ENCODE assay signal across 15 cellular contexts in genomic region chr2:133986076-133986837, GRCh38.
A peak's percentile ranks its signal among the peaks of the same experiment; 100 is the strongest.
DNase-seq lines count a peak whose midpoint lies in the region; ATAC-seq, FAIRE-seq and TF ChIP-seq lines count a peak whose summit lies in the region.
"Had no signal": no experiment of that assay in that cellular context is flagged by ENCODE, and none has a peak within 500 bp of the region (broad histone marks: within the 10 kb centered on the region; RNA-seq: fewer than 3 reads in every experiment).

No MANE protein-coding gene starts in this region.

- H3K9ac ChIP-seq in keratinocyte (ENCODE audit: control insufficient read depth, extremely low read depth, insufficient read depth, low read length), result no peak overlapping the region

- H3K9me3 ChIP-seq in keratinocyte (ENCODE audit: control insufficient read depth, low read depth, low read length) (no peaks in the 10 kb centered on the region), PC-9 (ENCODE audit: insufficient read depth, low read depth) (no peaks in the 10 kb centered on the region), mucosa of descending colon (no peaks in the 10 kb centered on the region)

- DNase-seq in AG08396 (ENCODE audit: low spot score) (peak; percentile 73), M059J (ENCODE audit: low read depth) (peak; percentile 59), dedifferentiated amniotic fluid mesenchymal stem cell (ENCODE audit: extremely low spot score) (peak; percentile 62), keratinocyte (ENCODE audit: low read depth, low spot score) (no peak), PC-9 (no peak), mucosa of descending colon (no peak)
- DNase-seq: activated CD8-positive, alpha-beta memory T cell treated with anti-CD3 and anti-CD28 coated beads, Interleukin-2, amount 50 U/mL, for 4 hours; activated naive CD8-positive, alpha-beta T cell treated with anti-CD3 and anti-CD28 coated beads, Interleukin-2, amount 10 ng/mL, durations not matched to agents 7 days and 5 days; DMS79; NCI-H446; stimulated activated naive B cell treated with anti-CD40 and anti-IgM and Interleukin-4, amounts not matched to agents 10 μg/mL and 1 μg/mL and 100 μg/mL, for 72 hours had no signal

- no peak for ATAC-seq in HG03196 (IDR thresholded peaks at IDR 0.05; ENCODE audit: unreplicated experiment)
- no peak for ATAC-seq in mucosa of descending colon
- ATAC-seq in HG02981 (IDR thresholded peaks at IDR 0.05; ENCODE audit: unreplicated experiment), result no peak
- ATAC-seq: stimulated activated naive B cell treated with anti-CD40 and anti-IgM and Interleukin-4, amounts not matched to agents 10 μg/mL and 1 μg/mL and 100 μg/mL, for 72 hours had no signal

- CTCF ChIA-PET in PC-9 (lab: Charles Lee), result no interaction called here

- TF ChIP-seq CTCF in keratinocyte (optimal IDR thresholded peaks at IDR 0.05 in 1 of 3, IDR thresholded peaks at IDR 0.05 in 1 of 3, conservative IDR thresholded peaks at IDR 0.05 in 1 of 3; ENCODE audit: extremely low read depth in 1 of 3, insufficient read depth in 2 of 3, low read length in 3 of 3) (no peak), PC-9 (conservative IDR thresholded peaks at IDR 0.05) (no peak), mucosa of descending colon (IDR thresholded peaks at IDR 0.05) (no peak)

- H3K79me2 ChIP-seq in keratinocyte (ENCODE audit: control insufficient read depth, insufficient read depth, low read length), result no peaks in the 10 kb centered on the region
- no peaks in the 10 kb centered on the region for H3K79me2 ChIP-seq in PC-9 (ENCODE audit: low read depth)

- H3K4me1 ChIP-seq in keratinocyte (ENCODE audit: control insufficient read depth, extremely low read depth, insufficient read depth, low read length) (peaks cover 10% of the 10 kb centered on the region), PC-9 (replicated peaks; ENCODE audit: insufficient read depth) (no peaks in the 10 kb centered on the region), mucosa of descending colon (ENCODE audit: low read depth) (no peaks in the 10 kb centered on the region)

- POLR2A ChIA-PET in PC-9 (lab: Charles Lee; ENCODE audit: unreplicated experiment), result no interaction called here

- FAIRE-seq in keratinocyte (lab: Jason Lieb, UNC), result no peak
- FAIRE-seq: TTC549 had no signal

- H3K27ac ChIP-seq in keratinocyte (ENCODE audit: control insufficient read depth, insufficient read depth, low read length) (no peak overlapping the region), PC-9 (no peak overlapping the region)

- H2AFZ ChIP-seq in keratinocyte (ENCODE audit: control insufficient read depth, low read length) (no peak overlapping the region), PC-9 (no peak overlapping the region)

- H3K4me2 ChIP-seq in keratinocyte (ENCODE audit: control insufficient read depth, extremely low read depth, insufficient read depth, low read depth, low read length) (peak overlapping the region; percentile 22), PC-9 (no peak overlapping the region)

- no peaks in the 10 kb centered on the region for H3F3A ChIP-seq in PC-9 (ENCODE audit: insufficient read depth, low read depth)

- dilution Hi-C loops in keratinocyte (cut with MboI; ENCODE audit: extremely low pct_ligation_motif_present, low sequenced_read_pairs), result no loop called here

- H3K4me3 ChIP-seq in keratinocyte (ENCODE audit: control insufficient read depth in 2 of 3, extremely low read depth in 1 of 3, insufficient read depth in 2 of 3, low read depth in 1 of 3, low read length in 3 of 3) (no peak overlapping the region), PC-9 (no peak overlapping the region), mucosa of descending colon (no peak overlapping the region)
- H3K4me3 ChIP-seq: dorsolateral prefrontal cortex had no signal

- no TSS peak for BruUV-seq in PC-9 (replicated peaks; lab: Mats Ljungman, UMichigan)

- no peaks in the 10 kb centered on the region for H3K9me2 ChIP-seq in PC-9 (ENCODE audit: insufficient read depth)

- H3K27me3 ChIP-seq in keratinocyte (ENCODE audit: control insufficient read depth, extremely low read depth, insufficient read depth, low read length) (no peaks in the 10 kb centered on the region), PC-9 (ENCODE audit: insufficient read depth, low read depth) (peaks cover 40% of the 10 kb centered on the region)
- H3K27me3 ChIP-seq: dorsolateral prefrontal cortex had no signal

- H3K9me1 ChIP-seq in keratinocyte (ENCODE audit: control insufficient read depth, extremely low read depth, insufficient read depth, low read length), result no peaks in the 10 kb centered on the region

- H3K36me3 ChIP-seq in keratinocyte (ENCODE audit: control insufficient read depth in 2 of 2, extremely low read depth in 1 of 2, insufficient read depth in 2 of 2, low read length in 2 of 2) (no peaks in the 10 kb centered on the region), PC-9 (ENCODE audit: low read depth) (no peaks in the 10 kb centered on the region), mucosa of descending colon (ENCODE audit: low read depth) (no peaks in the 10 kb centered on the region)

- intact Hi-C loops in PC-9 (cut with micrococcal nuclease; ENCODE audit: unreplicated experiment), result no loop called here
- intact Hi-C loops in mucosa of descending colon (cut with DNase I, micrococcal nuclease), result no loop called here

- H4K20me1 ChIP-seq in keratinocyte (ENCODE audit: control insufficient read depth, extremely low read depth, insufficient read depth, low read length), result no peaks in the 10 kb centered on the region
- no peaks in the 10 kb centered on the region for H4K20me1 ChIP-seq in PC-9 (ENCODE audit: insufficient read depth)

Comparison
In these comparisons a context has a peak if more than half of its experiments do, and no peak if none do; other contexts are left out.
1. DNase-seq: peak in AG08396 (single experiment), M059J (single experiment) and dedifferentiated amniotic fluid mesenchymal stem cell (single experiment); none in keratinocyte (single experiment), PC-9 (0 of 2) and mucosa of descending colon (0 of 3).